Comparison of ENCODE assay signal across 1 cellular context in the genomic region with DNA sequence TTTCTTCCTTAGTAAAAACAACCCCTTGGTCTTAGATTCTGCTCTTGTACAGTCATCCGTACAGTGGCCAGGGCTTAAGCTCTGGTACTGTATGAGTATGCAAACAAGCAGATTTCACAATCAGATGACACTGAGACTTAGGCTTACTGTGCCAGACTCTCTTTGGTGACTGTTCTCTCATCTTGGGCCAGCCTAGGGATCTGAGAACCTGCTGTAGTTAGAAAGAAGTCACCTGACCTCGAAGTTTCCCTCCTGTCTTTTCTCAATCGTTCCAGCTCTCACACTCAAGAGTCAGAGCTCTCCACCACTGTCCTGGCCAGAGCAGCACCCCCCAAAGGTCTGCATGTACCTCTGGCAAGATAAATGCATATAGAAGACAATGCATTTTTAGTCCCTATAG.
TF ChIP-seq lines count a peak whose summit lies in the region.

No MANE protein-coding gene starts in this region.

TF ChIP-seq in GM23338, 12 proteins besides CTCF, POLR2A, EP300 and RAD21 (continued from another document):
- TF ChIP-seq JUNB (IDR thresholded peaks at IDR 0.05; ENCODE audit: unreplicated experiment) (no peak), EZH2 (IDR thresholded peaks at IDR 0.05; ENCODE audit: low read depth, unreplicated experiment) (no peak), POLR2AphosphoS5 (IDR thresholded peaks at IDR 0.05; ENCODE audit: low read depth) (no peak)
- TF ChIP-seq, protein P1, sequence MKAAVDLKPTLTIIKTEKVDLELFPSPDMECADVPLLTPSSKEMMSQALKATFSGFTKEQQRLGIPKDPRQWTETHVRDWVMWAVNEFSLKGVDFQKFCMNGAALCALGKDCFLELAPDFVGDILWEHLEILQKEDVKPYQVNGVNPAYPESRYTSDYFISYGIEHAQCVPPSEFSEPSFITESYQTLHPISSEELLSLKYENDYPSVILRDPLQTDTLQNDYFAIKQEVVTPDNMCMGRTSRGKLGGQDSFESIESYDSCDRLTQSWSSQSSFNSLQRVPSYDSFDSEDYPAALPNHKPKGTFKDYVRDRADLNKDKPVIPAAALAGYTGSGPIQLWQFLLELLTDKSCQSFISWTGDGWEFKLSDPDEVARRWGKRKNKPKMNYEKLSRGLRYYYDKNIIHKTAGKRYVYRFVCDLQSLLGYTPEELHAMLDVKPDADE (IDR thresholded peaks at IDR 0.05): no peak
TF ChIP-seq in GM23338: peak in this region for 0.
